ENCODE assay signal across 20 cellular contexts in genomic region chr3:184651945-184652344, GRCh38. TPM values are rescaled to one million over a fixed set of nuclear protein-coding genes. Genes with fewer than 3 reads are reported as not detected.
DNase-seq lines count a peak whose midpoint lies in the region; ATAC-seq and TF ChIP-seq lines count a peak whose summit lies in the region.
"Had no signal": no experiment of that assay in that cellular context is flagged by ENCODE, and none has a peak within 500 bp of the region (broad histone marks: within the 10 kb centered on the region; RNA-seq: fewer than 3 reads in every experiment).

No MANE protein-coding gene starts in this region.

- H3K14ac ChIP-seq in trophoblast cell (ENCODE audit: low read length) = peak overlapping the region; percentile 32

- peaks cover 8% of the 10 kb centered on the region for H3K79me1 ChIP-seq in trophoblast cell (ENCODE audit: low read length)

- no peak overlapping the region for H4K12ac ChIP-seq in trophoblast cell (ENCODE audit: low read depth, low read length)

- H2AK5ac ChIP-seq in trophoblast cell (ENCODE audit: low read length) = peak overlapping the region; percentile 26

- H2AFZ ChIP-seq in trophoblast cell (ENCODE audit: insufficient read depth, low read length, poor library complexity) = no peak overlapping the region
- H2AFZ ChIP-seq in hepatocyte = no peak overlapping the region

- peak overlapping the region; percentile 77 for H4K91ac ChIP-seq in trophoblast cell (ENCODE audit: low read depth, low read length)

- no peaks in the 10 kb centered on the region for H3K9me3 ChIP-seq in trophoblast cell (ENCODE audit: insufficient read depth, low read depth, low read length)
- H3K9me3 ChIP-seq in hepatocyte (ENCODE audit: low read depth) = no peaks in the 10 kb centered on the region

- H2BK5ac ChIP-seq in trophoblast cell (ENCODE audit: low read depth, low read length, poor library complexity) = peak overlapping the region; percentile 45

- ATAC-seq in esophagus mucosa (peak; percentile 94), GM18909 (IDR thresholded peaks at IDR 0.05; ENCODE audit: poor library complexity, unreplicated experiment) (no peak)
- ATAC-seq: activated naive CD4-positive, alpha-beta T cell treated with anti-CD3 and anti-CD28 coated beads, Interleukin-2, amount 50 U/mL, for 72 hours; K562; WTC11 had no signal

- H3K4me2 ChIP-seq in trophoblast cell (ENCODE audit: low read length) (no peak overlapping the region), hepatocyte (no peak overlapping the region)

- no CpG with 5 or more reads among the region's 5 CpGs for WGBS in trophoblast cell (ENCODE audit: extremely low coverage, insufficient coverage, insufficient read length)
- WGBS in hepatocyte (ENCODE audit: low lambda C conversion rate, missing lambda C conversion rate) = 94% methylated on average over 5 of the region's 5 CpGs

- DNase-seq in Daoy (ENCODE audit: low read depth) (peak; percentile 59), NCI-H226 (peak; percentile 72), trophoblast cell (peak in 1 of 2 donors; percentile 47), hepatocyte (ENCODE audit: low spot score) (no peak), COLO668 (lab: John Stamatoyannopoulos, UW; ENCODE audit: unreplicated experiment) (no peak), HK-2 (ENCODE audit: unreplicated experiment) (no peak)
- DNase-seq: activated CD4-positive, alpha-beta memory T cell treated with anti-CD3 and anti-CD28 coated beads, Interleukin-2, amount 10 ng/mL, durations not matched to agents 7 days and 5 days; activated T-cell treated with anti-CD3 and anti-CD28 coated beads, Interleukin-2, amount 50 U/mL, for 48 hours; brain microvascular endothelial cell; dermis blood vessel endothelial cell; glutamatergic neuron; NCI-H1092; retina; SHP77 treated with DMSO at 0.1 percent for 48 hours; stimulated activated CD4-positive, alpha-beta T cell treated with anti-CD3 and anti-CD28 coated beads, Interleukin-1b, Interleukin-23, amount 100 ng/mL, for 48 hours had no signal

- H3K4me3 ChIP-seq in trophoblast cell (ENCODE audit: low read depth, low read length) = no peak overlapping the region
- H3K4me3 ChIP-seq in hepatocyte = no peak overlapping the region
- H3K4me3 ChIP-seq: K562 had no signal

- H3K4me1 ChIP-seq in trophoblast cell (ENCODE audit: control insufficient read depth in 1 of 2, insufficient read depth in 2 of 2, low read length in 2 of 2) = peaks cover 22 to 25% of the 10 kb centered on the region in 2 experiments
- peaks cover 9% of the 10 kb centered on the region for H3K4me1 ChIP-seq in hepatocyte (ENCODE audit: insufficient read depth)

- H3K27me3 ChIP-seq in trophoblast cell (ENCODE audit: insufficient read depth, low read length) (no peaks in the 10 kb centered on the region), hepatocyte (no peaks in the 10 kb centered on the region)
- H3K27me3 ChIP-seq: brain microvascular endothelial cell had no signal

- H3K9me2 ChIP-seq in hepatocyte (replicated peaks; ENCODE audit: insufficient read depth) = no peaks in the 10 kb centered on the region

- H3K27ac ChIP-seq in trophoblast cell (ENCODE audit: low read depth, low read length) = no peak overlapping the region
- no peak overlapping the region for H3K27ac ChIP-seq in hepatocyte
- H3K27ac ChIP-seq: brain microvascular endothelial cell had no signal

- no peak overlapping the region for H3K18ac ChIP-seq in trophoblast cell (ENCODE audit: low read length)

- no peak for TF ChIP-seq CTCF in hepatocyte (IDR thresholded peaks at IDR 0.05; ENCODE audit: poor library complexity)

- peak overlapping the region; percentile 55 for H2BK120ac ChIP-seq in trophoblast cell (ENCODE audit: insufficient read depth, low read length, poor library complexity)

- H3K4ac ChIP-seq in trophoblast cell (ENCODE audit: low read depth, low read length) = no peak overlapping the region

- H3K9ac ChIP-seq in trophoblast cell (ENCODE audit: low read length) = no peak overlapping the region

- H3K79me2 ChIP-seq in trophoblast cell (ENCODE audit: control insufficient read depth, insufficient read depth, low read length, poor library complexity) (no peaks in the 10 kb centered on the region), hepatocyte (no peaks in the 10 kb centered on the region)

- peak overlapping the region; percentile 75 for H2BK12ac ChIP-seq in trophoblast cell (ENCODE audit: low read length)

- no peak overlapping the region for H4K8ac ChIP-seq in trophoblast cell (ENCODE audit: low read depth, low read length)

- H3K36me3 ChIP-seq in trophoblast cell (ENCODE audit: control insufficient read depth in 1 of 2, insufficient read depth in 2 of 2, low read length in 2 of 2) (no peaks in the 10 kb centered on the region), hepatocyte (replicated peaks; ENCODE audit: insufficient read depth, low read depth) (no peaks in the 10 kb centered on the region)
- H3K36me3 ChIP-seq: brain microvascular endothelial cell had no signal

- no peaks in the 10 kb centered on the region for H4K20me1 ChIP-seq in hepatocyte (ENCODE audit: insufficient read depth, poor library complexity, severe bottlenecking)

- no peak overlapping the region for H3K23ac ChIP-seq in trophoblast cell (ENCODE audit: low read length)

RNA-seq across cellular contexts. Expression of gene MAGEF1, which starts 59.9 kb away (rescaled TPM):
- 60.1 and 75.9 TPM in 2 replicates for total RNA-seq in Daoy (2014; rRNA removed; shearing (Covaris generic))
- 16.1 TPM for total RNA-seq in esophagus mucosa
- 28.9 and 31.1 TPM in 2 replicates for polyA plus RNA-seq in trophoblast cell (2013)
- 57.6 and 66.5 TPM in 2 replicates for total RNA-seq in hepatocyte
- polyA plus RNA-seq in hepatocyte = 74.4 and 74.9 TPM in 2 replicates

Comparison
In these comparisons a context has a peak if more than half of its experiments do, and no peak if none do; other contexts are left out.
1. DNase-seq: peak in Daoy (single experiment) and NCI-H226 (single experiment); none in hepatocyte (single experiment), COLO668 (single experiment) and HK-2 (single experiment).